In the genomic region with DNA sequence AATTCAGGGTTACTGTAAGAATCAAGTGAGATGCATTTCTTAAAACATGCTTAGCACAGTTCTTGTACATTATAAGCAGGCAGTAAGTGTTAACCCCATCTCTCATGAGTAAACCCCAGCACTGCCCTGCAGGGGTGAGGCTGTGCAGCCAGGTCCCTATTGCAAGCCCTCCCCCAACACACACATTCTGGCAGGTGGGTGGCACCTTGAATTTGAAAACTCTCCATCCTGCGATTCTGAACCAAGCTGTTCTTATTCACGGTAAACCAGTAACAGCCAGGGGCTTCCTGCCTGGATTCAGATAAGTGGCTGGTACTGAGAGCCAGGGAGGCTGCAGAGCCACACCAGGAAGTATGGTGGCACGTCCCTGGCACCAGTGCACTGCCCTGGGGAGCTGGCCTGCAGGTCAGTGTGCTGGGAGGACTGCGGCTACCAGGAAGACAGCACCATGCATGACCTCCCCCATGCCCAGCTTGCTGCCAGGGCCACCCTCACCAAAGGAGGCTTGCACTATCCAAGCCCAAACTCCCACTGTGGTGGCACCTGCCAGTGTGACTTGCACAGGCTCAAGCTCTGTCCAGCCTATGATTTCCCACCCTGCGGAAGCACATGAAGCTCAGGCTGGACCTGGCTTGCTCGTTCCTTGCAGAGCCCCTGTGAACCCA, we compare ENCODE assay signal across 13 cellular contexts.
A peak's percentile ranks its signal among the peaks of the same experiment; 100 is the strongest.
DNase-seq lines count a peak whose midpoint lies in the region; ATAC-seq lines count a peak whose summit lies in the region.
"Had no signal": no experiment of that assay in that cellular context is flagged by ENCODE, and none has a peak within 500 bp of the region (broad histone marks: within the 10 kb centered on the region; RNA-seq: fewer than 3 reads in every experiment).

No MANE protein-coding gene starts in this region.

- H3K9me3 ChIP-seq in CD8-positive, alpha-beta memory T cell (ENCODE audit: low read length): no peaks in the 10 kb centered on the region
- no peaks in the 10 kb centered on the region for H3K9me3 ChIP-seq in naive thymus-derived CD4-positive, alpha-beta T cell (ENCODE audit: control insufficient read depth in 2 of 3, low read length in 3 of 3)
- H3K9me3 ChIP-seq: thyroid gland had no signal

- H3K9me3 Mint-ChIP-seq in CD8-positive, alpha-beta memory T cell: no peaks in the 10 kb centered on the region
- H3K9me3 Mint-ChIP-seq in activated T-helper 17 cell treated with anti-CD3 and anti-CD28 coated beads, Interleukin-2, amount 50 U/mL, for 72 hours: peaks cover 4% of the 10 kb centered on the region
- H3K9me3 Mint-ChIP-seq in naive thymus-derived CD4-positive, alpha-beta T cell: peaks cover 0 to 2% (median 0%) of the 10 kb centered on the region in 11 donors
- H3K9me3 Mint-ChIP-seq: nephron progenitor cell had no signal

- peaks cover 65 to 74% (median 69%) of the 10 kb centered on the region in 3 donors for H3K4me1 Mint-ChIP-seq in CD8-positive, alpha-beta memory T cell
- peaks cover 52% of the 10 kb centered on the region for H3K4me1 Mint-ChIP-seq in activated T-helper 17 cell treated with anti-CD3 and anti-CD28 coated beads, Interleukin-2, amount 50 U/mL, for 72 hours
- H3K4me1 Mint-ChIP-seq in naive thymus-derived CD4-positive, alpha-beta T cell: peaks cover 47 to 75% (median 66%) of the 10 kb centered on the region in 7 donors

- H3K27ac Mint-ChIP-seq in CD8-positive, alpha-beta memory T cell: peak overlapping the region; percentile 90 to 99 (median 96)
- peak overlapping the region; percentile 96 for H3K27ac Mint-ChIP-seq in activated T-helper 17 cell treated with anti-CD3 and anti-CD28 coated beads, Interleukin-2, amount 50 U/mL, for 72 hours
- peak overlapping the region; percentile 23 to 97 (median 75) for H3K27ac Mint-ChIP-seq in naive thymus-derived CD4-positive, alpha-beta T cell
- H3K27ac Mint-ChIP-seq: brain, nephron progenitor cell had no signal

- H3K27me3 ChIP-seq in CD8-positive, alpha-beta memory T cell (ENCODE audit: insufficient read depth, low read length, poor library complexity, severe bottlenecking): no peaks in the 10 kb centered on the region
- no peaks in the 10 kb centered on the region for H3K27me3 ChIP-seq in naive thymus-derived CD4-positive, alpha-beta T cell (ENCODE audit: control insufficient read depth in 2 of 2, insufficient read depth in 2 of 2, low read length in 2 of 2)
- H3K27me3 ChIP-seq: thyroid gland had no signal

- H3K27ac ChIP-seq in CD8-positive, alpha-beta memory T cell (ENCODE audit: low read depth, low read length): no peak overlapping the region
- H3K27ac ChIP-seq in naive thymus-derived CD4-positive, alpha-beta T cell (ENCODE audit: low read depth, low read length): peak overlapping the region; percentile 23
- H3K27ac ChIP-seq: KMS-11, thyroid gland had no signal

- H3K4me3 ChIP-seq in CD8-positive, alpha-beta memory T cell (ENCODE audit: low read length): peak overlapping the region; percentile 22
- H3K4me3 ChIP-seq in naive thymus-derived CD4-positive, alpha-beta T cell (ENCODE audit: low read length): peak overlapping the region; percentile 41
- H3K4me3 ChIP-seq: thyroid gland had no signal

- ATAC-seq in activated T-helper 17 cell treated with anti-CD3 and anti-CD28 coated beads, Interleukin-2, amount 50 U/mL, for 72 hours (replicated peaks): peak; percentile 17
- no peak for ATAC-seq in naive thymus-derived CD4-positive, alpha-beta T cell

- peak; percentile 25 for DNase-seq in NK-92 treated with Interleukin-12 subunit alpha and Interleukin-12 subunit beta, amount 100 ng/mL, for 24 hours (lab: John Stamatoyannopoulos, UW)
- no peak for DNase-seq in NK-92 (lab: John Stamatoyannopoulos, UW; ENCODE audit: unreplicated experiment)
- DNase-seq in CD8-positive, alpha-beta memory T cell: no peak
- no peak for DNase-seq in naive thymus-derived CD4-positive, alpha-beta T cell
- no peak for DNase-seq in NCI-H187 treated with DMSO at 0.1 percent for 48 hours (lab: John Stamatoyannopoulos, UW)
- no peak for DNase-seq in KG1 (lab: John Stamatoyannopoulos, UW)
- DNase-seq in GM19238 (ENCODE audit: insufficient read length, low spot score): no peak
- DNase-seq: kidney glomerular epithelial cell, nephron progenitor cell, thyroid gland had no signal

- POLR2A ChIA-PET in CD8-positive, alpha-beta memory T cell (lab: Charles Lee): interaction anchor here (4.4 kb wide), 1 partner anchor 25 kb away, joined by 21 read pairs; no protein-coding TSS in a partner anchor
- POLR2A ChIA-PET in naive thymus-derived CD4-positive, alpha-beta T cell (lab: Charles Lee): interaction anchor here (1.0 to 1.1 kb wide), 2 partner anchors 9 to 27 kb away, joined by 3 to 6 read pairs; no protein-coding TSS in a partner anchor

- peaks cover 0 to 32% (median 3%) of the 10 kb centered on the region in 3 donors for H3K36me3 Mint-ChIP-seq in CD8-positive, alpha-beta memory T cell
- peaks cover 76% of the 10 kb centered on the region for H3K36me3 Mint-ChIP-seq in activated T-helper 17 cell treated with anti-CD3 and anti-CD28 coated beads, Interleukin-2, amount 50 U/mL, for 72 hours (ENCODE audit: low read depth)
- peaks cover 0 to 23% (median 0%) of the 10 kb centered on the region in 5 donors for H3K36me3 Mint-ChIP-seq in naive thymus-derived CD4-positive, alpha-beta T cell
- H3K36me3 Mint-ChIP-seq: brain had no signal

- no peaks in the 10 kb centered on the region for H3K36me3 ChIP-seq in CD8-positive, alpha-beta memory T cell (ENCODE audit: insufficient read depth, low read length)
- no peaks in the 10 kb centered on the region for H3K36me3 ChIP-seq in naive thymus-derived CD4-positive, alpha-beta T cell (ENCODE audit: control insufficient read depth in 2 of 3, insufficient read depth in 3 of 3, low read length in 3 of 3)
- H3K36me3 ChIP-seq: thyroid gland had no signal

- H3K4me3 Mint-ChIP-seq in CD8-positive, alpha-beta memory T cell: peak overlapping the region; percentile 87 to 97 (median 91)
- peak overlapping the region; percentile 95 for H3K4me3 Mint-ChIP-seq in activated T-helper 17 cell treated with anti-CD3 and anti-CD28 coated beads, Interleukin-2, amount 50 U/mL, for 72 hours
- peak overlapping the region in 8 of 10 donors; percentile 20 to 92 (median 74) for H3K4me3 Mint-ChIP-seq in naive thymus-derived CD4-positive, alpha-beta T cell
- H3K4me3 Mint-ChIP-seq: brain, nephron progenitor cell had no signal

- intact Hi-C loops in naive thymus-derived CD4-positive, alpha-beta T cell (cut with micrococcal nuclease): loop anchor here (5.0 to 10.0 kb wide), 2 partner anchors 56 to 354 kb away; a partner anchor contains a TSS

- CTCF ChIA-PET in CD8-positive, alpha-beta memory T cell (lab: Charles Lee): interaction anchor here (0.8 to 5.2 kb wide), 5 partner anchors 25 to 154 kb away, joined by 3 to 23 read pairs (median 6); no protein-coding TSS in a partner anchor
- CTCF ChIA-PET in naive thymus-derived CD4-positive, alpha-beta T cell (lab: Charles Lee): interaction anchor here (0.9 kb wide), 1 partner anchor 26 kb away, joined by 3 read pairs; no protein-coding TSS in a partner anchor

- peaks cover 0 to 1% of the 10 kb centered on the region in 2 donors for H3K27me3 Mint-ChIP-seq in CD8-positive, alpha-beta memory T cell
- H3K27me3 Mint-ChIP-seq in activated T-helper 17 cell treated with anti-CD3 and anti-CD28 coated beads, Interleukin-2, amount 50 U/mL, for 72 hours: no peaks in the 10 kb centered on the region
- H3K27me3 Mint-ChIP-seq in naive thymus-derived CD4-positive, alpha-beta T cell: no peaks in the 10 kb centered on the region

- peaks cover 67% of the 10 kb centered on the region for H3K4me1 ChIP-seq in CD8-positive, alpha-beta memory T cell (ENCODE audit: insufficient read depth, low read length)
- peaks cover 40 to 53% of the 10 kb centered on the region in 2 donors for H3K4me1 ChIP-seq in naive thymus-derived CD4-positive, alpha-beta T cell (ENCODE audit: control insufficient read depth in 2 of 2, insufficient read depth in 2 of 2, low read length in 2 of 2)
